8 cellular contexts compared by ENCODE assay signal in genomic region chr9:131728961-131729360, GRCh38. TPM values are rescaled to one million over a fixed set of nuclear protein-coding genes. Genes with fewer than 3 reads are reported as not detected.
DNase-seq lines count a peak whose midpoint lies in the region; ATAC-seq and TF ChIP-seq lines count a peak whose summit lies in the region.

No MANE protein-coding gene starts in this region.

- TF ChIP-seq CTCF in dorsolateral prefrontal cortex (IDR thresholded peaks at IDR 0.05 in 54 of 56, conservative IDR thresholded peaks at IDR 0.05 in 2 of 56; ENCODE audit: low read depth in 1 of 56, partially characterized antibody in 56 of 56) (no peak), testis (IDR thresholded peaks at IDR 0.05) (no peak)

- 47 to 63% methylated on average over 3 of the region's 3 CpGs for WGBS in testis, 2 donors

- no peak for TF ChIP-seq POLR2A in testis (IDR thresholded peaks at IDR 0.05)

- no peaks in the 10 kb centered on the region for H3K9me3 ChIP-seq in testis

- H3K36me3 ChIP-seq in testis (ENCODE audit: low read depth, missing control alignments) = no peaks in the 10 kb centered on the region

- no peak overlapping the region for H3K4me3 ChIP-seq in dorsolateral prefrontal cortex
- H3K4me3 ChIP-seq in testis = no peak overlapping the region

- H3K27ac ChIP-seq in dorsolateral prefrontal cortex = peak overlapping the region in 35 of 59 donors; percentile 2 to 77 (median 51)
- no peak overlapping the region for H3K27ac ChIP-seq in testis

- DNase-seq in T-helper 9 cell = peak; percentile 57
- DNase-seq in dorsolateral prefrontal cortex = no peak
- peak; percentile 51 to 58 for DNase-seq in stimulated activated CD4-positive, alpha-beta T cell treated with anti-CD3 and anti-CD28 coated beads, Interleukin-15, amount 100 ng/mL, for 48 hours (ENCODE audit: low read depth in 2 of 2)
- no peak for DNase-seq in testis
- no peak for DNase-seq in cerebellar nuclear complex (lab: John Stamatoyannopoulos, UW)
- DNase-seq in SKM-1 (lab: John Stamatoyannopoulos, UW; ENCODE audit: unreplicated experiment) = no peak

- intact Hi-C loops in dorsolateral prefrontal cortex (cut with DNase I) = no loop called here
- intact Hi-C loops in testis (cut with DNase I; ENCODE audit: low total_unique reads) = no loop called here

- H3K27me3 ChIP-seq in dorsolateral prefrontal cortex (no peaks in the 10 kb centered on the region), testis (no peaks in the 10 kb centered on the region)

- peaks cover 25% of the 10 kb centered on the region for H3K4me1 ChIP-seq in testis

- ATAC-seq in GM21825 (IDR thresholded peaks at IDR 0.05; ENCODE audit: unreplicated experiment) (peak; percentile 22), GM21723 (IDR thresholded peaks at IDR 0.05; ENCODE audit: unreplicated experiment) (no peak)

RNA-seq across cellular contexts. Expression of gene RAPGEF1, which starts 10.9 kb away (rescaled TPM):
- total RNA-seq in dorsolateral prefrontal cortex = 100 to 1,000 TPM in 115 of 120 experiments, 10 to 100 TPM in 5; 96.5 to 222 (median 138) TPM
- 10 to 100 TPM; 55.8 to 56.9 TPM for total RNA-seq in testis
- 36.1 TPM for polyA plus RNA-seq in testis (ENCODE audit: insufficient read depth, low read depth, low replicate concordance)

Comparison
In these comparisons a context has a peak if more than half of its experiments do, and no peak if none do; other contexts are left out.
1. DNase-seq: peak in T-helper 9 cell (single experiment) and stimulated activated CD4-positive, alpha-beta T cell treated with anti-CD3 and anti-CD28 coated beads, Interleukin-15, amount 100 ng/mL, for 48 hours (2 of 2); none in dorsolateral prefrontal cortex (0 of 10), testis (single experiment), cerebellar nuclear complex (0 of 2) and SKM-1 (single experiment).
2. H3K27ac ChIP-seq: peak in dorsolateral prefrontal cortex (35 of 59); none in testis (0 of 2).